ENCODE assay signal across 14 cellular contexts in genomic region chr7:76423666-76424412, GRCh38. TPM values are rescaled to one million over a fixed set of nuclear protein-coding genes. Genes with fewer than 3 reads are reported as not detected.
DNase-seq lines count a peak whose midpoint lies in the region; ATAC-seq, FAIRE-seq and TF ChIP-seq lines count a peak whose summit lies in the region.
"Had no signal": no experiment of that assay in that cellular context is flagged by ENCODE, and none has a peak within 500 bp of the region (broad histone marks: within the 10 kb centered on the region; RNA-seq: fewer than 3 reads in every experiment).

No MANE protein-coding gene starts in this region.

- ATAC-seq in stimulated activated effector memory CD8-positive, alpha-beta T cell treated with anti-CD3 and anti-CD28 coated beads, Interleukin-12 subunit alpha, Interleukin-12 subunit beta, amount 100 ng/mL, for 72 hours: no peak
- ATAC-seq: psoas muscle had no signal

- H3K9ac ChIP-seq in kidney (ENCODE audit: low read length in 2 of 2): no peak overlapping the region

- FAIRE-seq in kidney (lab: Jason Lieb, UNC): no peak

- no peak for DNase-seq in activated CD4-positive, alpha-beta T cell treated with anti-CD3 and anti-CD28 coated beads, Interleukin-2, amount 10 ng/mL, durations not matched to agents 24 days and 14 days
- DNase-seq in activated CD4-positive, alpha-beta T cell treated with anti-CD3 and anti-CD28 coated beads for 48 hours: no peak
- peak; percentile 56 for DNase-seq in astrocyte of the hippocampus (ENCODE audit: low read depth, low spot score)
- DNase-seq in kidney: peak; percentile 87
- DNase-seq in stimulated activated effector memory CD8-positive, alpha-beta T cell treated with anti-CD3 and anti-CD28 coated beads, Interleukin-12 subunit alpha, Interleukin-12 subunit beta, amount 100 ng/mL, for 72 hours (ENCODE audit: low spot score in 2 of 2): no peak
- DNase-seq in activated effector memory CD4-positive, alpha-beta T cell treated with Interleukin-2 at 50 U/mL for 16 hours: no peak
- no peak for DNase-seq in COLO829 (ENCODE audit: low spot score)
- DNase-seq in Ammon's horn (ENCODE audit: low spot score): no peak
- DNase-seq: activated CD4-positive, alpha-beta T cell treated with anti-CD3 and anti-CD28 coated beads, Interleukin-2, amount 50 U/mL, for 48 hours; activated naive CD4-positive, alpha-beta T cell; DMS79 treated with DMSO at 0.1 percent for 48 hours; lower lobe of right lung; MV-4-11; psoas muscle had no signal

- peaks cover 23% of the 10 kb centered on the region for H3K4me1 Mint-ChIP-seq in activated CD4-positive, alpha-beta T cell treated with anti-CD3 and anti-CD28 coated beads, Interleukin-2, amount 10 ng/mL, durations not matched to agents 24 days and 14 days
- peaks cover 15% of the 10 kb centered on the region for H3K4me1 Mint-ChIP-seq in stimulated activated effector memory CD8-positive, alpha-beta T cell treated with anti-CD3 and anti-CD28 coated beads, Interleukin-12 subunit alpha, Interleukin-12 subunit beta, amount 100 ng/mL, for 72 hours

- H3K27ac Mint-ChIP-seq in activated CD4-positive, alpha-beta T cell treated with anti-CD3 and anti-CD28 coated beads, Interleukin-2, amount 10 ng/mL, durations not matched to agents 24 days and 14 days: no peak overlapping the region
- peak overlapping the region; percentile 35 for H3K27ac Mint-ChIP-seq in stimulated activated effector memory CD8-positive, alpha-beta T cell treated with anti-CD3 and anti-CD28 coated beads, Interleukin-12 subunit alpha, Interleukin-12 subunit beta, amount 100 ng/mL, for 72 hours

- TF ChIP-seq CTCF in kidney (IDR thresholded peaks at IDR 0.05; ENCODE audit: borderline replicate concordance, extremely low read depth, insufficient read depth): no peak

- peaks cover 0 to 2% of the 10 kb centered on the region in 2 donors for H3K4me1 ChIP-seq in kidney (ENCODE audit: control insufficient read depth in 1 of 2, insufficient read depth in 1 of 2, low read depth in 1 of 2, low read length in 2 of 2)
- H3K4me1 ChIP-seq: lower lobe of right lung, psoas muscle had no signal

- peak overlapping the region; percentile 20 for H3K4me3 Mint-ChIP-seq in activated CD4-positive, alpha-beta T cell treated with anti-CD3 and anti-CD28 coated beads, Interleukin-2, amount 10 ng/mL, durations not matched to agents 24 days and 14 days
- H3K4me3 Mint-ChIP-seq in stimulated activated effector memory CD8-positive, alpha-beta T cell treated with anti-CD3 and anti-CD28 coated beads, Interleukin-12 subunit alpha, Interleukin-12 subunit beta, amount 100 ng/mL, for 72 hours: no peak overlapping the region

- H3K36me3 Mint-ChIP-seq in activated CD4-positive, alpha-beta T cell treated with anti-CD3 and anti-CD28 coated beads, Interleukin-2, amount 10 ng/mL, durations not matched to agents 24 days and 14 days (ENCODE audit: low read depth): no peaks in the 10 kb centered on the region
- H3K36me3 Mint-ChIP-seq in stimulated activated effector memory CD8-positive, alpha-beta T cell treated with anti-CD3 and anti-CD28 coated beads, Interleukin-12 subunit alpha, Interleukin-12 subunit beta, amount 100 ng/mL, for 72 hours: no peaks in the 10 kb centered on the region

- peaks cover 0 to 3% of the 10 kb centered on the region in 2 donors for H3K9me3 ChIP-seq in kidney (ENCODE audit: control insufficient read depth in 1 of 2, low read length in 2 of 2)
- H3K9me3 ChIP-seq: lower lobe of right lung had no signal

- no peaks in the 10 kb centered on the region for H3K9me3 Mint-ChIP-seq in activated CD4-positive, alpha-beta T cell treated with anti-CD3 and anti-CD28 coated beads, Interleukin-2, amount 10 ng/mL, durations not matched to agents 24 days and 14 days
- H3K9me3 Mint-ChIP-seq in stimulated activated effector memory CD8-positive, alpha-beta T cell treated with anti-CD3 and anti-CD28 coated beads, Interleukin-12 subunit alpha, Interleukin-12 subunit beta, amount 100 ng/mL, for 72 hours: no peaks in the 10 kb centered on the region

- H3K36me3 ChIP-seq in kidney (ENCODE audit: control insufficient read depth in 1 of 2, insufficient read depth in 2 of 2, low read length in 2 of 2): no peaks in the 10 kb centered on the region
- H3K36me3 ChIP-seq: lower lobe of right lung had no signal

- H3K27ac ChIP-seq in kidney (ENCODE audit: low read depth in 2 of 2, low read length in 2 of 2): no peak overlapping the region
- H3K27ac ChIP-seq: lower lobe of right lung, psoas muscle had no signal

- intact Hi-C loops in activated CD4-positive, alpha-beta T cell treated with anti-CD3 and anti-CD28 coated beads, Interleukin-2, amount 10 ng/mL, durations not matched to agents 24 days and 14 days (cut with micrococcal nuclease): no loop called here
- intact Hi-C loops in kidney (cut with DNase I): no loop called here

- peaks cover 15% of the 10 kb centered on the region for H3K27me3 Mint-ChIP-seq in activated CD4-positive, alpha-beta T cell treated with anti-CD3 and anti-CD28 coated beads, Interleukin-2, amount 10 ng/mL, durations not matched to agents 24 days and 14 days

- H3K4me3 ChIP-seq in kidney (ENCODE audit: low read length in 2 of 2): no peak overlapping the region
- H3K4me3 ChIP-seq: lower lobe of right lung, psoas muscle had no signal

RNA-seq across cellular contexts. Expression of gene ZP3, which starts 0.9 kb away (rescaled TPM):
- 7.4 and 7.5 TPM in 2 replicates for total RNA-seq in activated CD4-positive, alpha-beta T cell treated with anti-CD3 and anti-CD28 coated beads, Interleukin-2, amount 10 ng/mL, durations not matched to agents 24 days and 14 days
- 17.5 TPM for total RNA-seq in kidney
- polyA plus RNA-seq in kidney (ENCODE audit: insufficient read depth, low read depth, low replicate concordance): 2.8 TPM
- total RNA-seq: lower lobe of right lung had no signal

RNA-seq across cellular contexts. Expression of gene SSC4D, which starts 14.3 kb away (rescaled TPM):
- total RNA-seq in activated CD4-positive, alpha-beta T cell treated with anti-CD3 and anti-CD28 coated beads, Interleukin-2, amount 10 ng/mL, durations not matched to agents 24 days and 14 days: 0.77 and 0.80 TPM in 2 replicates
- total RNA-seq in kidney: 2.1 TPM
- 12.9 TPM for polyA plus RNA-seq in kidney (ENCODE audit: insufficient read depth, low read depth, low replicate concordance)

RNA-seq across cellular contexts. Expression of gene DTX2, which starts 37.7 kb away (rescaled TPM):
- total RNA-seq in activated CD4-positive, alpha-beta T cell treated with anti-CD3 and anti-CD28 coated beads, Interleukin-2, amount 10 ng/mL, durations not matched to agents 24 days and 14 days: 23.7 and 26.3 TPM in 2 replicates
- 21.6 TPM for total RNA-seq in kidney
- polyA plus RNA-seq in kidney (ENCODE audit: insufficient read depth, low read depth, low replicate concordance): 8.1 TPM

Comparison
In these comparisons a context has a peak if more than half of its experiments do, and no peak if none do; other contexts are left out.
1. DNase-seq: peak in astrocyte of the hippocampus (single experiment) and kidney (single experiment); none in activated CD4-positive, alpha-beta T cell treated with anti-CD3 and anti-CD28 coated beads, Interleukin-2, amount 10 ng/mL, durations not matched to agents 24 days and 14 days (single experiment), activated CD4-positive, alpha-beta T cell treated with anti-CD3 and anti-CD28 coated beads for 48 hours (single experiment), stimulated activated effector memory CD8-positive, alpha-beta T cell treated with anti-CD3 and anti-CD28 coated beads, Interleukin-12 subunit alpha, Interleukin-12 subunit beta, amount 100 ng/mL, for 72 hours (0 of 2), activated effector memory CD4-positive, alpha-beta T cell treated with Interleukin-2 at 50 U/mL for 16 hours (single experiment), COLO829 (single experiment) and Ammon's horn (single experiment).